In genomic region chr14:92578511-92578910, GRCh38 we compare ENCODE assay signal across 1 cellular context.
TF ChIP-seq lines count a peak whose summit lies in the region.

No MANE protein-coding gene starts in this region.

TF ChIP-seq in SK-N-SH treated with all-trans-retinoic acid at 6 μM for 48 hours, 23 proteins besides CTCF, POLR2A, EP300 and RAD21 (continued from another document):
- TF ChIP-seq CREB5 (CRISPR knock-in tag; IDR thresholded peaks at IDR 0.05; ENCODE audit: low read depth) (no peak), ZFP3 (CRISPR knock-in tag; IDR thresholded peaks at IDR 0.05) (no peak), POU6F1 (CRISPR knock-in tag; IDR thresholded peaks at IDR 0.05; ENCODE audit: borderline replicate concordance, low read depth) (no peak), TSHZ2 (CRISPR knock-in tag; IDR thresholded peaks at IDR 0.05) (no peak)
